ENCODE assay signal across 2 cellular contexts in genomic region chr12:132687211-132688164, GRCh38.
TF ChIP-seq lines count a peak whose summit lies in the region.

Gene POLE (minus strand): TSS chr12:132687342. CDS start chr12:132687315, 27 bp downstream.
Gene PXMP2 (plus strand): TSS chr12:132687587. CDS start chr12:132687671, 84 bp downstream.

TF ChIP-seq in A549, 52 proteins besides CTCF, POLR2A, EP300 and RAD21 (continued from another document):
- TF ChIP-seq JUN (IDR thresholded peaks at IDR 0.05): peak; percentile 20 to 85; a peak in 3 of 5 replicates
- TF ChIP-seq KDM1A (IDR thresholded peaks at IDR 0.05; ENCODE audit: low read depth): no peak
- TF ChIP-seq ZC3H11A (IDR thresholded peaks at IDR 0.05): no peak
- no peak for TF ChIP-seq MAZ (IDR thresholded peaks at IDR 0.05; ENCODE audit: borderline replicate concordance, low read depth, low read length)
- TF ChIP-seq CHD4 (IDR thresholded peaks at IDR 0.05; ENCODE audit: borderline replicate concordance): no peak
- TF ChIP-seq GATA3 (IDR thresholded peaks at IDR 0.05; ENCODE audit: borderline replicate concordance): peak; percentile 15; the same call in 1 of the 2 replicates
- TF ChIP-seq HOXB13 (CRISPR knock-in tag; IDR thresholded peaks at IDR 0.05; ENCODE audit: low read depth): no peak
- TF ChIP-seq NR3C1 (IDR thresholded peaks at IDR 0.05): no peak
- peak; percentile 73; the same call in 1 of the 2 replicates for TF ChIP-seq E2F6 (IDR thresholded peaks at IDR 0.05; ENCODE audit: borderline replicate concordance, low read depth)
- no peak for TF ChIP-seq POLR2AphosphoS2 (conservative IDR thresholded peaks at IDR 0.05; ENCODE audit: low read length)

TF ChIP-seq in GM12878, 131 proteins besides CTCF, POLR2A, EP300 and RAD21 (continued from another document):
- TF ChIP-seq ZNF687 (IDR thresholded peaks at IDR 0.05) (peak; percentile 19), CREB1 (IDR thresholded peaks at IDR 0.05; ENCODE audit: low read depth) (peak; percentile 22; the same call in 1 of the 2 replicates), RELB (IDR thresholded peaks at IDR 0.05; ENCODE audit: low read depth) (no peak), ZNF217 (IDR thresholded peaks at IDR 0.05) (peak; percentile 35; the same call in 1 of the 2 replicates), BMI1 (IDR thresholded peaks at IDR 0.05; ENCODE audit: borderline replicate concordance) (no peak), ZBTB33 (IDR thresholded peaks at IDR 0.05) (no peak), IRF3 (IDR thresholded peaks at IDR 0.05) (peak; percentile 98), ESRRA (IDR thresholded peaks at IDR 0.05; ENCODE audit: low read length) (0 out of 2 replicates have a peak, but pooled peaks have one; percentile 25), NR2C1 (IDR thresholded peaks at IDR 0.05) (peak; percentile 21), E2F8 (IDR thresholded peaks at IDR 0.05; ENCODE audit: low read depth, partially characterized antibody) (no peak), CREM (IDR thresholded peaks at IDR 0.05; ENCODE audit: low read depth) (peak; percentile 39; the same call in 1 of the 2 replicates), KLF5 (IDR thresholded peaks at IDR 0.05; ENCODE audit: partially characterized antibody) (peak; percentile 85), WRNIP1 (IDR thresholded peaks at IDR 0.05; ENCODE audit: borderline replicate concordance, low read depth, low read length) (no peak), RAD51 (IDR thresholded peaks at IDR 0.05) (no peak), IKZF1 (conservative IDR thresholded peaks at IDR 0.05) (peak; percentile 78), BCL11A (IDR thresholded peaks at IDR 0.05; ENCODE audit: low read depth, low read length) (no peak), POLR2AphosphoS2 (IDR thresholded peaks at IDR 0.05; ENCODE audit: low read depth, low read length) (peak; percentile 62; the same call in 1 of the 2 replicates), E4F1 (IDR thresholded peaks at IDR 0.05; ENCODE audit: borderline replicate concordance, partially characterized antibody) (peak; percentile 51), MAX (IDR thresholded peaks at IDR 0.05; ENCODE audit: low read depth, low read length) (peak; percentile 67; the same call in 1 of the 2 replicates), BACH1 (IDR thresholded peaks at IDR 0.05; ENCODE audit: borderline replicate concordance) (0 out of 2 replicates have a peak, but pooled peaks have one; percentile 67), PBX3 (IDR thresholded peaks at IDR 0.05; ENCODE audit: insufficient replicate concordance, low read depth, low read length) (peak; percentile 90), BRCA1 (IDR thresholded peaks at IDR 0.05; ENCODE audit: low read depth, low read length) (peak; percentile 94), RCOR1 (conservative IDR thresholded peaks at IDR 0.05; ENCODE audit: low read depth, low read length) (peak; percentile 99), STAT1 (conservative IDR thresholded peaks at IDR 0.05) (peak; percentile 60; the same call in 1 of the 2 replicates), NFXL1 (IDR thresholded peaks at IDR 0.05; ENCODE audit: borderline replicate concordance) (no peak), TCF12 (IDR thresholded peaks at IDR 0.05; ENCODE audit: low read depth, low read length) (peak; percentile 11; the same call in 1 of the 2 replicates), TAF1 (IDR thresholded peaks at IDR 0.05; ENCODE audit: borderline replicate concordance, low read depth, low read length) (peak; percentile 68; the same call in 1 of the 2 replicates), SRF (IDR thresholded peaks at IDR 0.05; ENCODE audit: low read depth in 2 of 2, low read length in 2 of 2) (peak in 1 of 2 experiments; percentile 16; a peak in 1 of 4 replicates), DPF2 (IDR thresholded peaks at IDR 0.05) (peak; percentile 86), HSF1 (IDR thresholded peaks at IDR 0.05; ENCODE audit: low read depth, low read length) (0 out of 2 replicates have a peak, but pooled peaks have one; percentile 64), SMC3 (IDR thresholded peaks at IDR 0.05; ENCODE audit: borderline replicate concordance, low read length) (0 out of 2 replicates have a peak, but pooled peaks have one; percentile 7), YBX1 (IDR thresholded peaks at IDR 0.05) (no peak), SMARCA5 (IDR thresholded peaks at IDR 0.05) (peak; percentile 73; the same call in 1 of the 2 replicates), HCFC1 (IDR thresholded peaks at IDR 0.05; ENCODE audit: low read length) (peak; percentile 60), PAX5 (IDR thresholded peaks at IDR 0.05; ENCODE audit: borderline replicate concordance, low read depth, low read length) (peak; percentile 44; the same call in 1 of the 2 replicates), CBFB (IDR thresholded peaks at IDR 0.05; ENCODE audit: low read depth) (peak; percentile 71; the same call in 1 of the 2 replicates), NFIC (IDR thresholded peaks at IDR 0.05; ENCODE audit: low read depth, low read length) (no peak), TBL1XR1 (IDR thresholded peaks at IDR 0.05; ENCODE audit: low read depth, low read length) (peak; percentile 45; the same call in 1 of the 2 replicates), TCF3 (IDR thresholded peaks at IDR 0.05; ENCODE audit: borderline replicate concordance, insufficient read depth, low read depth, low read length) (peak; percentile 53)
